Comparison of ENCODE assay signal across 10 cellular contexts in the genomic region with DNA sequence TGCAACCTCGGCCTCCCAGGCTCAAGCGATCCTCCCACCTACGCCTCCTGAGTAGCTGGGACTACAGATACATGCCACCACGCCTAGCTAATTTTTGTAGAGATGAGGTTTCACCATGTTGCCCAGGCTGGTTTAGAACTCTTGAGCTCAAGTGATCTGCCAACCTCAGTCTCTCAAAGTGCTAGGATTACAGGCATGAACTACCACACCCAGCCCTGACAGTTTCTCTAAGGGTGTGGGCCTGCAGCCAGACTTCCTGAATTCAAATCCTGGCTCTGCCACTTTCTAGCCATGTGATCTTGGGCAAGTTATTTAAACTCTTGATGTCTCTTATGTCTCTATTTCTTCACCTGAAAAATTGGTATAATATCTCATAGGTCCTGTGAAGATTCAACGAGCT. TPM values are rescaled to one million over a fixed set of nuclear protein-coding genes. Genes with fewer than 3 reads are reported as not detected.
DNase-seq lines count a peak whose midpoint lies in the region; ATAC-seq and TF ChIP-seq lines count a peak whose summit lies in the region.
"Had no signal": no experiment of that assay in that cellular context is flagged by ENCODE, and none has a peak within 500 bp of the region (broad histone marks: within the 10 kb centered on the region; RNA-seq: fewer than 3 reads in every experiment).

No MANE protein-coding gene starts in this region.

- peaks cover 46% of the 10 kb centered on the region for H3K4me1 Mint-ChIP-seq in activated CD4-positive, alpha-beta T cell treated with anti-CD3 and anti-CD28 coated beads, Interleukin-2, amount 10 ng/mL, durations not matched to agents 7 days and 5 days
- peaks cover 35% of the 10 kb centered on the region for H3K4me1 Mint-ChIP-seq in activated CD4-positive, alpha-beta T cell treated with anti-CD3 and anti-CD28 coated beads, Interleukin-2, amount 10 ng/mL, durations not matched to agents 24 days and 14 days

- no peak for DNase-seq in activated CD4-positive, alpha-beta T cell treated with anti-CD3 and anti-CD28 coated beads, Interleukin-2, amount 10 ng/mL, durations not matched to agents 7 days and 5 days
- no peak for DNase-seq in activated CD4-positive, alpha-beta T cell treated with anti-CD3 and anti-CD28 coated beads, Interleukin-2, amount 10 ng/mL, durations not matched to agents 24 days and 14 days
- DNase-seq in upper lobe of right lung (peak; percentile 77), omental fat pad (ENCODE audit: low spot score) (no peak), activated gamma-delta T cell treated with Interleukin-2 at 50 U/mL for 16 hours (no peak), HuH-7 (ENCODE audit: low spot score) (no peak)
- DNase-seq: naive B cell had no signal

- H3K4me1 ChIP-seq in muscle layer of duodenum (ENCODE audit: control insufficient read depth in 1 of 2, insufficient read depth in 2 of 2, low read length in 2 of 2) (peaks cover 48 to 78% of the 10 kb centered on the region in 2 donors), upper lobe of right lung (peaks cover 60% of the 10 kb centered on the region)

- H3K36me3 ChIP-seq in muscle layer of duodenum (ENCODE audit: control insufficient read depth in 1 of 2, insufficient read depth in 2 of 2, low read length in 2 of 2): no peaks in the 10 kb centered on the region
- no peaks in the 10 kb centered on the region for H3K36me3 ChIP-seq in upper lobe of right lung

- H3K27ac ChIP-seq in cingulate gyrus (ENCODE audit: low read depth, low read length) (peak overlapping the region; percentile 47), muscle layer of duodenum (ENCODE audit: low read length) (peak overlapping the region; percentile 14), upper lobe of right lung (peak overlapping the region; percentile 80)

- no peaks in the 10 kb centered on the region for H3K9me3 Mint-ChIP-seq in activated CD4-positive, alpha-beta T cell treated with anti-CD3 and anti-CD28 coated beads, Interleukin-2, amount 10 ng/mL, durations not matched to agents 7 days and 5 days
- no peaks in the 10 kb centered on the region for H3K9me3 Mint-ChIP-seq in activated CD4-positive, alpha-beta T cell treated with anti-CD3 and anti-CD28 coated beads, Interleukin-2, amount 10 ng/mL, durations not matched to agents 24 days and 14 days
- H3K9me3 Mint-ChIP-seq: naive B cell had no signal

- ATAC-seq in upper lobe of right lung (peak; percentile 59), omental fat pad (ENCODE audit: low FRiP score) (no peak)

- POLR2A ChIA-PET in activated CD4-positive, alpha-beta T cell treated with anti-CD3 and anti-CD28 coated beads, Interleukin-2, amount 10 ng/mL, durations not matched to agents 7 days and 5 days (lab: Charles Lee): no interaction called here

- H3K9me3 ChIP-seq in muscle layer of duodenum (ENCODE audit: control insufficient read depth in 1 of 2, low read length in 2 of 2) (no peaks in the 10 kb centered on the region), upper lobe of right lung (no peaks in the 10 kb centered on the region)

- H3K27me3 ChIP-seq in muscle layer of duodenum (ENCODE audit: low read depth, low read length) (no peaks in the 10 kb centered on the region), upper lobe of right lung (no peaks in the 10 kb centered on the region)

- intact Hi-C loops in activated CD4-positive, alpha-beta T cell treated with anti-CD3 and anti-CD28 coated beads, Interleukin-2, amount 10 ng/mL, durations not matched to agents 24 days and 14 days (cut with micrococcal nuclease): no loop called here
- intact Hi-C loops in upper lobe of right lung (cut with DNase I): no loop called here

- CTCF ChIA-PET in activated CD4-positive, alpha-beta T cell treated with anti-CD3 and anti-CD28 coated beads, Interleukin-2, amount 10 ng/mL, durations not matched to agents 7 days and 5 days (lab: Charles Lee): interaction anchor here (0.6 to 1.9 kb wide), 6 partner anchors 9 to 1559 kb away, joined by 3 to 5 read pairs (median 4); no protein-coding TSS in a partner anchor

- H3K27ac Mint-ChIP-seq in activated CD4-positive, alpha-beta T cell treated with anti-CD3 and anti-CD28 coated beads, Interleukin-2, amount 10 ng/mL, durations not matched to agents 7 days and 5 days: peak overlapping the region; percentile 32
- H3K27ac Mint-ChIP-seq in activated CD4-positive, alpha-beta T cell treated with anti-CD3 and anti-CD28 coated beads, Interleukin-2, amount 10 ng/mL, durations not matched to agents 24 days and 14 days: no peak overlapping the region

- no peak overlapping the region for H3K4me3 ChIP-seq in muscle layer of duodenum (ENCODE audit: low read depth in 1 of 2, low read length in 2 of 2)
- H3K4me3 ChIP-seq in upper lobe of right lung: no peak overlapping the region
- H3K4me3 ChIP-seq: GM12878 had no signal

- TF ChIP-seq CTCF in upper lobe of right lung (IDR thresholded peaks at IDR 0.05) (no peak), omental fat pad (IDR thresholded peaks at IDR 0.05) (no peak)

- no peaks in the 10 kb centered on the region for H3K36me3 Mint-ChIP-seq in activated CD4-positive, alpha-beta T cell treated with anti-CD3 and anti-CD28 coated beads, Interleukin-2, amount 10 ng/mL, durations not matched to agents 7 days and 5 days (ENCODE audit: low read depth)
- H3K36me3 Mint-ChIP-seq in activated CD4-positive, alpha-beta T cell treated with anti-CD3 and anti-CD28 coated beads, Interleukin-2, amount 10 ng/mL, durations not matched to agents 24 days and 14 days (ENCODE audit: low read depth): no peaks in the 10 kb centered on the region
- H3K36me3 Mint-ChIP-seq: naive B cell had no signal

- peaks cover 47% of the 10 kb centered on the region for H3K27me3 Mint-ChIP-seq in activated CD4-positive, alpha-beta T cell treated with anti-CD3 and anti-CD28 coated beads, Interleukin-2, amount 10 ng/mL, durations not matched to agents 7 days and 5 days
- peaks cover 41% of the 10 kb centered on the region for H3K27me3 Mint-ChIP-seq in activated CD4-positive, alpha-beta T cell treated with anti-CD3 and anti-CD28 coated beads, Interleukin-2, amount 10 ng/mL, durations not matched to agents 24 days and 14 days

- no peak overlapping the region for H3K4me3 Mint-ChIP-seq in activated CD4-positive, alpha-beta T cell treated with anti-CD3 and anti-CD28 coated beads, Interleukin-2, amount 10 ng/mL, durations not matched to agents 7 days and 5 days
- no peak overlapping the region for H3K4me3 Mint-ChIP-seq in activated CD4-positive, alpha-beta T cell treated with anti-CD3 and anti-CD28 coated beads, Interleukin-2, amount 10 ng/mL, durations not matched to agents 24 days and 14 days

RNA-seq across cellular contexts. Expression of a gene that starts 5.6 kb away (rescaled TPM):
- total RNA-seq in activated CD4-positive, alpha-beta T cell treated with anti-CD3 and anti-CD28 coated beads, Interleukin-2, amount 10 ng/mL, durations not matched to agents 7 days and 5 days: under 1 TPM in 1 of 2 experiments, not detected in 1; 0.47 TPM
- total RNA-seq in activated CD4-positive, alpha-beta T cell treated with anti-CD3 and anti-CD28 coated beads, Interleukin-2, amount 10 ng/mL, durations not matched to agents 24 days and 14 days: 0.50 and 0.58 TPM in 2 replicates
- total RNA-seq in upper lobe of right lung (41.9 TPM), omental fat pad (10 to 100 TPM; 17.1 to 25.7 (median 22.1) TPM)

RNA-seq across cellular contexts. Expression of a gene that starts 38.4 kb away (rescaled TPM):
- total RNA-seq in activated CD4-positive, alpha-beta T cell treated with anti-CD3 and anti-CD28 coated beads, Interleukin-2, amount 10 ng/mL, durations not matched to agents 7 days and 5 days: 10 to 100 TPM; 46.7 to 52.0 TPM
- 35.4 and 37.3 TPM in 2 replicates for total RNA-seq in activated CD4-positive, alpha-beta T cell treated with anti-CD3 and anti-CD28 coated beads, Interleukin-2, amount 10 ng/mL, durations not matched to agents 24 days and 14 days
- total RNA-seq in upper lobe of right lung (77.1 TPM), omental fat pad (10 to 100 TPM; 45.1 to 50.6 (median 47.6) TPM)

RNA-seq across cellular contexts. Expression of a gene that starts 57.4 kb away (rescaled TPM):
- 100 to 1,000 TPM; 363 to 365 TPM for total RNA-seq in activated CD4-positive, alpha-beta T cell treated with anti-CD3 and anti-CD28 coated beads, Interleukin-2, amount 10 ng/mL, durations not matched to agents 7 days and 5 days
- 510 and 515 TPM in 2 replicates for total RNA-seq in activated CD4-positive, alpha-beta T cell treated with anti-CD3 and anti-CD28 coated beads, Interleukin-2, amount 10 ng/mL, durations not matched to agents 24 days and 14 days
- total RNA-seq in upper lobe of right lung (153 TPM), omental fat pad (100 to 1,000 TPM; 181 to 274 (median 182) TPM)

Comparison
In these comparisons a context has a peak if more than half of its experiments do, and no peak if none do; other contexts are left out.
1. H3K27ac ChIP-seq: peak in every context shown above with its lines; median percentile 80 in upper lobe of right lung; 47 in cingulate gyrus; 14 in muscle layer of duodenum.
2. RNA of a gene that starts 5.6 kb away (total RNA-seq): 41.9 TPM in upper lobe of right lung (single experiment) and 17.1 to 25.7 TPM in omental fat pad; 0.50 to 0.58 TPM in activated CD4-positive, alpha-beta T cell treated with anti-CD3 and anti-CD28 coated beads, Interleukin-2, amount 10 ng/mL, durations not matched to agents 24 days and 14 days and 0.47 TPM in activated CD4-positive, alpha-beta T cell treated with anti-CD3 and anti-CD28 coated beads, Interleukin-2, amount 10 ng/mL, durations not matched to agents 7 days and 5 days; every median in the first group is over 10 times any median in the second.